37 cellular contexts compared by ENCODE assay signal in genomic region chr17:66795486-66795885, GRCh38. TPM values are rescaled to one million over a fixed set of nuclear protein-coding genes. Genes with fewer than 3 reads are reported as not detected.
"Had no signal": no experiment of that assay in that cellular context is flagged by ENCODE, and none has a peak within 500 bp of the region (broad histone marks: within the 10 kb centered on the region; RNA-seq: fewer than 3 reads in every experiment).

No MANE protein-coding gene starts in this region.

- FAIRE-seq: astrocyte had no signal

- H3K9me3 ChIP-seq: adrenal gland, ascending aorta, body of pancreas, breast epithelium had no signal

- H3K36me3 ChIP-seq: ascending aorta, brain microvascular endothelial cell, breast epithelium, cardiac muscle cell had no signal

- H3K27ac ChIP-seq: adrenal gland, ascending aorta, body of pancreas, brain microvascular endothelial cell, breast epithelium, cardiac muscle cell had no signal

- H3K4me3 ChIP-seq: adrenal gland, ascending aorta, body of pancreas, breast epithelium, cardiac muscle cell had no signal

- H3K27me3 ChIP-seq: adrenal gland, ascending aorta, body of pancreas, brain microvascular endothelial cell, breast epithelium, cardiac muscle cell had no signal

- DNase-seq: activated effector memory CD4-positive, alpha-beta T cell treated with anti-CD3 and anti-CD28 coated beads, Interleukin-2, amount 50 U/mL, for 16 hours; activated effector memory CD4-positive, alpha-beta T cell treated with Interleukin-2 at 50 U/mL for 16 hours; activated gamma-delta T cell; activated gamma-delta T cell treated with Interleukin-2 at 50 U/mL for 16 hours; activated naive CD4-positive, alpha-beta T cell; activated naive CD4-positive, alpha-beta T cell treated with anti-CD3 and anti-CD28 coated beads for 36 hours; activated naive CD4-positive, alpha-beta T cell treated with anti-CD3 and anti-CD28 coated beads, Interleukin-2, amount 10 ng/mL, durations not matched to agents 7 days and 5 days; activated naive CD4-positive, alpha-beta T cell treated with anti-CD3 and anti-CD28 coated beads, Interleukin-2, amount 50 U/mL, for 16 hours; activated naive CD4-positive, alpha-beta T cell treated with Interleukin-2 at 50 U/mL for 16 hours; activated naive CD8-positive, alpha-beta T cell treated with anti-CD3 and anti-CD28 coated beads for 36 hours; activated naive CD8-positive, alpha-beta T cell treated with anti-CD3 and anti-CD28 coated beads, Interleukin-2, amount 10 ng/mL, durations not matched to agents 7 days and 5 days; activated naive CD8-positive, alpha-beta T cell treated with anti-CD3 and anti-CD28 coated beads, Interleukin-2, amount 50 U/mL, for 24 hours; activated T-cell treated with anti-CD3 and anti-CD28 coated beads, Interleukin-2, amount 50 U/mL, for 1 hour; activated T-cell treated with anti-CD3 and anti-CD28 coated beads, Interleukin-2, amount 50 U/mL, for 24 hours; activated T-cell treated with anti-CD3 and anti-CD28 coated beads, Interleukin-2, amount 50 U/mL, for 4 hours; activated T-cell treated with anti-CD3 and anti-CD28 coated beads, Interleukin-2, amount 50 U/mL, for 48 hours; activated T-cell treated with anti-CD3 and anti-CD28 coated beads, Interleukin-2, amount 50 U/mL, for 72 hours; adrenal gland; amniotic stem cell; amygdala; anterior cingulate cortex; aorta; body of pancreas; brain microvascular endothelial cell; caudate nucleus; central memory CD4-positive, alpha-beta T cell; cerebellar nuclear complex had no signal

RNA-seq across cellular contexts. Expression of gene CACNG5, which starts 39.4 kb away (rescaled TPM):
- total RNA-seq: activated naive CD4-positive, alpha-beta T cell treated with anti-CD3 and anti-CD28 coated beads for 36 hours; activated naive CD4-positive, alpha-beta T cell treated with anti-CD3 and anti-CD28 coated beads, Interleukin-2, amount 50 U/mL, for 72 hours; activated naive CD8-positive, alpha-beta T cell treated with anti-CD3 and anti-CD28 coated beads for 36 hours; activated naive CD8-positive, alpha-beta T cell treated with anti-CD3 and anti-CD28 coated beads, Interleukin-2, amount 10 ng/mL, durations not matched to agents 7 days and 5 days; activated T-cell treated with anti-CD3 and anti-CD28 coated beads, Interleukin-2, amount 50 U/mL, for 4 hours; activated T-cell treated with anti-CD3 and anti-CD28 coated beads, Interleukin-2, amount 50 U/mL, for 72 hours; activated T-helper 1 cell treated with anti-CD3 and anti-CD28 coated beads, Interleukin-12 subunit alpha, Interleukin-12 subunit beta, Interleukin-2, Interleukin-4 antibody, amounts not matched to agents 30 ng/mL and 10 ng/mL and 1 ng/mL, durations not matched to agents 14 hours and 24 hours and 36 hours; activated T-helper 17 cell treated with anti-CD3 and anti-CD28 coated beads, Interleukin-2, amount 50 U/mL, for 72 hours; activated T-helper 2 cell treated with anti-CD3 and anti-CD28 coated beads, Interferon-gamma antibody, Interleukin-2, Interleukin-4, amounts not matched to agents 10 μg/mL and 5 μg/mL and 100 μg/mL, durations not matched to agents 14 hours and 24 hours and 36 hours; adrenal gland; aorta; ascending aorta; astrocyte; breast epithelium; cardiac muscle cell; cardiac septum; chondrocyte had no signal
- polyA plus RNA-seq: adrenal gland, aorta, cardiac muscle cell had no signal
